ENCODE assay signal across 34 cellular contexts in the genomic region with DNA sequence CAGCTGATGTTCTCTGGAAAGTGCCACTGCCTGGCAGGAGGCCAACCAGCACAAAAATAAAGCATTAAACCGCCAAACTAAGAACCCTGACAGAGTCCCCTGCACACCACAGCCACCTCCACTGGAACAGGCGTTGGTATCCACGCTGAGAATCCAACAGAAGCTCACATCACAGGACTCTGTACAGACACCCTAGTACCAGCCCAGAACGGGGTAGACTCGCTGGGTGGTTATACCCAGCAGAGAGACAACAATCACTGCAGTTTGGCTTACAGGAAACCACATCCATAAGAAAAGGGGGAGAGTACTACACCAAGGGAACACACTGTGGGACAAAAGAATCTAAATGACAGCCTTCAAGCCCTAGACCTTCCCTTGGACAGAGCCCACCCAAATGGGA.
"Had no signal": no experiment of that assay in that cellular context is flagged by ENCODE, and none has a peak within 500 bp of the region (broad histone marks: within the 10 kb centered on the region; RNA-seq: fewer than 3 reads in every experiment).

No MANE protein-coding gene starts in this region.

- H3K4me3 ChIP-seq: SJCRH30, SK-N-MC had no signal

- DNase-seq: activated CD4-positive, alpha-beta memory T cell treated with anti-CD3 and anti-CD28 coated beads for 36 hours; activated CD4-positive, alpha-beta T cell treated with anti-CD3 and anti-CD28 coated beads for 4 hours; activated CD4-positive, alpha-beta T cell treated with anti-CD3 and anti-CD28 coated beads, Interleukin-2, amount 50 U/mL, for 1 hour; activated CD4-positive, CD25-positive, alpha-beta regulatory T cell treated with anti-CD3 and anti-CD28 coated beads, Interleukin-2, amount 50 U/mL, for 72 hours; activated CD8-positive, alpha-beta memory T cell treated with anti-CD3 and anti-CD28 coated beads, Interleukin-2, amount 50 U/mL, for 4 hours; activated gamma-delta T cell treated with Interleukin-2 at 50 U/mL for 16 hours; activated naive CD4-positive, alpha-beta T cell treated with anti-CD3 and anti-CD28 coated beads for 36 hours; activated naive CD8-positive, alpha-beta T cell treated with anti-CD3 and anti-CD28 coated beads, Interleukin-2, amount 50 U/mL, for 24 hours; activated T-cell treated with anti-CD3 and anti-CD28 coated beads for 4 hours; activated T-cell treated with anti-CD3 and anti-CD28 coated beads, Interleukin-2, amount 50 U/mL, for 4 hours; anterior cingulate cortex; caudate nucleus; cerebellar nuclear complex; Kasumi-1; MM.1S; MV-4-11; NCI-H1092; NCI-H1436 treated with DMSO at 0.1 percent for 48 hours; NCI-H1694 treated with DMSO at 0.1 percent for 48 hours; NCI-H2029; NCI-H2107; NCI-H2171; NCI-H2227 treated with DMSO at 0.1 percent for 48 hours; NCI-H446 treated with DMSO at 0.1 percent for 48 hours; NCI-H524; SHP77; SJCRH30 had no signal

- H3K27ac Mint-ChIP-seq: activated CD4-positive, alpha-beta memory T cell treated with anti-CD3 and anti-CD28 coated beads for 36 hours; activated naive CD4-positive, alpha-beta T cell treated with anti-CD3 and anti-CD28 coated beads for 36 hours; activated naive CD8-positive, alpha-beta T cell; activated naive CD8-positive, alpha-beta T cell treated with anti-CD3 and anti-CD28 coated beads, Interleukin-2, amount 50 U/mL, for 24 hours; activated T-helper 1 cell treated with anti-CD3 and anti-CD28 coated beads, Interleukin-12 subunit alpha, Interleukin-12 subunit beta, Interleukin-2, Interleukin-4 antibody, amounts not matched to agents 30 ng/mL and 10 ng/mL and 1 ng/mL, durations not matched to agents 14 hours and 24 hours and 36 hours; T-helper 1 cell treated with Interleukin-12 subunit alpha and Interleukin-12 subunit beta and Interleukin-4 antibody, amounts not matched to agents 30 μg/mL and 1 μg/mL, for 36 hours; T-helper 2 cell treated with Interferon-gamma antibody and Interleukin-4, amounts not matched to agents 5 μg/mL and 100 μg/mL, for 36 hours had no signal

- H3K9me3 ChIP-seq: SJCRH30 had no signal

- ATAC-seq: activated naive CD8-positive, alpha-beta T cell treated with anti-CD3 and anti-CD28 coated beads, Interleukin-2, amount 50 U/mL, for 24 hours; activated T-cell treated with anti-CD3 and anti-CD28 coated beads, Interleukin-2, amount 50 U/mL, for 4 hours; Panc1 had no signal

- H3K27ac ChIP-seq: SJCRH30, SK-N-MC had no signal

- H3K36me3 ChIP-seq: SJCRH30 had no signal

- H3K27me3 ChIP-seq: SJCRH30 had no signal

- H3K4me3 Mint-ChIP-seq: activated CD4-positive, alpha-beta memory T cell treated with anti-CD3 and anti-CD28 coated beads for 36 hours; activated naive CD4-positive, alpha-beta T cell treated with anti-CD3 and anti-CD28 coated beads for 36 hours; activated naive CD8-positive, alpha-beta T cell; activated naive CD8-positive, alpha-beta T cell treated with anti-CD3 and anti-CD28 coated beads, Interleukin-2, amount 50 U/mL, for 24 hours; activated T-cell treated with anti-CD3 and anti-CD28 coated beads, Interleukin-2, amount 50 U/mL, for 4 hours; activated T-helper 1 cell treated with anti-CD3 and anti-CD28 coated beads, Interleukin-12 subunit alpha, Interleukin-12 subunit beta, Interleukin-2, Interleukin-4 antibody, amounts not matched to agents 30 ng/mL and 10 ng/mL and 1 ng/mL, durations not matched to agents 14 hours and 24 hours and 36 hours; brain; T-helper 1 cell treated with Interleukin-12 subunit alpha and Interleukin-12 subunit beta and Interleukin-4 antibody, amounts not matched to agents 30 μg/mL and 1 μg/mL, for 36 hours; T-helper 2 cell treated with Interferon-gamma antibody and Interleukin-4, amounts not matched to agents 5 μg/mL and 100 μg/mL, for 36 hours had no signal

- H3K27me3 Mint-ChIP-seq: activated CD4-positive, alpha-beta memory T cell treated with anti-CD3 and anti-CD28 coated beads for 36 hours; activated naive CD8-positive, alpha-beta T cell; activated naive CD8-positive, alpha-beta T cell treated with anti-CD3 and anti-CD28 coated beads, Interleukin-2, amount 50 U/mL, for 24 hours; brain had no signal
